In the genomic region with DNA sequence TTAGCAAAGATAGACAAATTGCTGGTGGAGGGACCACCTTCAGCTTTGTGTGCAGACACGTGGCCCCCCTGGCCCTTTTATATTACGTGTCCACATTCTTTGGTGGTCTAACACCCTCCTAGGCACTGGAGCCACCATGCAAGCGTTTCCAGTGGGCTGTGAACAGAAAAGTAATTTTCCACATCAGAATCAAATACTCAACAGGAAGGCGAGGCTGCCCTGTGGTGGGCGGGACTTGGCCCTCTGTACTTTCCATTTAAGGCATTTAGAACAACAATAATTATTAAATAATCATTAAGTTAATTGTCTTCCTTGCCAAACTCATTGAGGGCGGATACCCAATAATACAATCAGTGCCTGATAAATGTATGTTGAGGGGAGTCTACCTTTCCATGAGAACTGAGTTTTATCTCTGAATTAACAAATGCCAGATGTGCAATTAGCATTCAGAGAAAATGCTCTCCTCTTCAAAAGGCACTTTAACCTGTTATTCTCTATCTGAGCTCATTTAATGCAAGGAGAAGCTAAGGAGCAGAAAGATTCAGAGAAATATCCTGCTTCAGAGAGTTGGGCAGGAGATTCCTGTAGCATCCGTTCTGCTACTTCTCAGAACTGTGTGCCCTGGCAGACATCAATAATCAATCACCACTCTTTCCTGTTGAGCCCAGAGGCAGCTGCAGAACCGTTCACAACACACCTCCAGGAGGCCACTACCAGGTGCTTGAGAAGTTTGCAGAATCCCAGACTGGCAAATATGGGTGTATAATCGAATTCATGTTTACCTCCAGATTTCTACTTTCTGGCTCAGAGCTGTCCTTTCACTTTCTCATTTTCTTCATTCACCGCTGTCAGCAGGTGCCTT, we compare ENCODE assay signal across 12 cellular contexts.
A peak's percentile ranks its signal among the peaks of the same experiment; 100 is the strongest.
DNase-seq lines count a peak whose midpoint lies in the region; ATAC-seq and TF ChIP-seq lines count a peak whose summit lies in the region.
"Had no signal": no experiment of that assay in that cellular context is flagged by ENCODE, and none has a peak within 500 bp of the region (broad histone marks: within the 10 kb centered on the region; RNA-seq: fewer than 3 reads in every experiment).

No MANE protein-coding gene starts in this region.

- H3K4me1 ChIP-seq in Panc1 (ENCODE audit: control insufficient read depth, insufficient read depth, low read length) (peaks cover 38% of the 10 kb centered on the region), esophagus muscularis mucosa (peaks cover 34 to 50% (median 41%) of the 10 kb centered on the region in 4 donors)

- H3K36me3 ChIP-seq in Panc1 (ENCODE audit: control insufficient read depth, insufficient read depth, low read length): no peaks in the 10 kb centered on the region
- no peaks in the 10 kb centered on the region for H3K36me3 ChIP-seq in esophagus muscularis mucosa

- H3K4me1 Mint-ChIP-seq in progenitor cell of endocrine pancreas (ENCODE audit: low read depth): peaks cover 49% of the 10 kb centered on the region

- H3K27ac Mint-ChIP-seq in progenitor cell of endocrine pancreas: peak overlapping the region; percentile 64

- TF ChIP-seq POLR2A in esophagus muscularis mucosa (IDR thresholded peaks at IDR 0.05; ENCODE audit: low read depth) (no peak), erythroblast (IDR thresholded peaks at IDR 0.05; ENCODE audit: low read length) (no peak)

- no peak overlapping the region for H3K4me3 Mint-ChIP-seq in progenitor cell of endocrine pancreas (ENCODE audit: low read depth)

- H3K4me3 ChIP-seq in Panc1 (ENCODE audit: low read depth in 2 of 2, low read length in 2 of 2): no peak overlapping the region
- no peak overlapping the region for H3K4me3 ChIP-seq in esophagus muscularis mucosa

- peaks cover 17% of the 10 kb centered on the region for H3K27me3 Mint-ChIP-seq in progenitor cell of endocrine pancreas

- TF ChIP-seq EP300 in esophagus muscularis mucosa (IDR thresholded peaks at IDR 0.05): no peak

- POLR2A ChIA-PET in Panc1 (lab: Charles Lee): no interaction called here

- TF ChIP-seq CTCF in Panc1 (IDR thresholded peaks at IDR 0.05): no peak
- no peak for TF ChIP-seq CTCF in esophagus muscularis mucosa (IDR thresholded peaks at IDR 0.05)
- TF ChIP-seq CTCF in progenitor cell of endocrine pancreas (IDR thresholded peaks at IDR 0.05; ENCODE audit: unreplicated experiment): no peak
- TF ChIP-seq CTCF in GM10266 (IDR thresholded peaks at IDR 0.05; ENCODE audit: control insufficient read depth, insufficient read depth, low read depth, missing control alignments): no peak

- no TSS peak for BruUV-seq in Panc1 (replicated peaks; lab: Mats Ljungman, UMichigan)

- H3K9me3 ChIP-seq in Panc1 (ENCODE audit: control insufficient read depth, insufficient read depth, low read depth, low read length) (no peaks in the 10 kb centered on the region), esophagus muscularis mucosa (no peaks in the 10 kb centered on the region)

- CTCF ChIA-PET in Panc1 (lab: Charles Lee): no interaction called here

- intact Hi-C loops in Panc1 (cut with micrococcal nuclease; ENCODE audit: unreplicated experiment): no loop called here
- intact Hi-C loops in esophagus muscularis mucosa (cut with DNase I): no loop called here

- H3K9me3 Mint-ChIP-seq in progenitor cell of endocrine pancreas (ENCODE audit: low read depth): no peaks in the 10 kb centered on the region

- ATAC-seq in Panc1 (no peak), GM19035 (IDR thresholded peaks at IDR 0.05; ENCODE audit: unreplicated experiment) (no peak)

- DNase-seq in COR-L47 (lab: John Stamatoyannopoulos, UW) (peak; percentile 6), Panc1 (ENCODE audit: low read depth, low spot score) (no peak), esophagus muscularis mucosa (ENCODE audit: extremely low spot score) (no peak), progenitor cell of endocrine pancreas (ENCODE audit: low spot score, unreplicated experiment) (no peak), GM10266 (ENCODE audit: extremely low spot score) (no peak), erythroblast (lab: John Stamatoyannopoulos, UW) (no peak)
- no peak for DNase-seq in stimulated activated CD4-positive, alpha-beta T cell treated with anti-CD3 and anti-CD28 coated beads, Interleukin-12 subunit alpha, Interleukin-12 subunit beta, amount 100 ng/mL, for 4 hours
- DNase-seq: cortex of kidney, Karpas-422, NCI-H748 treated with DMSO at 0.1 percent for 48 hours, T-helper 9 cell had no signal

- H3K27ac ChIP-seq in Panc1 (ENCODE audit: low read length) (peak overlapping the region; percentile 68), esophagus muscularis mucosa (replicated peaks in 1 of 4) (peak overlapping the region; percentile 54 to 68 (median 62))

- peaks cover 5% of the 10 kb centered on the region for H3K36me3 Mint-ChIP-seq in progenitor cell of endocrine pancreas (ENCODE audit: insufficient read depth)

- 73% methylated on average over 10 of the region's 10 CpGs for WGBS in esophagus muscularis mucosa

- in situ Hi-C loops in Panc1 (cut with HindIII; ENCODE audit: low pct_unique_long_range_greater_than_20kb, low sequenced_read_pairs): no loop called here

- no peaks in the 10 kb centered on the region for H3K27me3 ChIP-seq in Panc1 (ENCODE audit: control insufficient read depth, insufficient read depth, low read length)
- no peaks in the 10 kb centered on the region for H3K27me3 ChIP-seq in esophagus muscularis mucosa
